In genomic region chr12:110200124-110200417, GRCh38 we compare ENCODE assay signal across 2 cellular contexts.
TF ChIP-seq lines count a peak whose summit lies in the region.

No MANE protein-coding gene starts in this region.

TF ChIP-seq in HepG2, 621 proteins besides CTCF, POLR2A, EP300 and RAD21 (continued from another document and continues in another):
- no peak for TF ChIP-seq HOMEZ (CRISPR knock-in tag; IDR thresholded peaks at IDR 0.05; ENCODE audit: low read depth)
- no peak for TF ChIP-seq FUBP1 (CRISPR knock-in tag; IDR thresholded peaks at IDR 0.05; ENCODE audit: borderline replicate concordance)
- TF ChIP-seq ZNF660 (CRISPR knock-in tag; IDR thresholded peaks at IDR 0.05; ENCODE audit: borderline replicate concordance, low read depth): no peak
- no peak for TF ChIP-seq MXI1 (IDR thresholded peaks at IDR 0.05; ENCODE audit: borderline replicate concordance, low read depth, low read length)
- peak; percentile 1; the same call in 1 of the 2 replicates for TF ChIP-seq HMGXB3 (CRISPR knock-in tag; IDR thresholded peaks at IDR 0.05; ENCODE audit: borderline replicate concordance)
- no peak for TF ChIP-seq HNF4A (CRISPR knock-in tag; IDR thresholded peaks at IDR 0.05)
- TF ChIP-seq ZNF589 (CRISPR knock-in tag; conservative IDR thresholded peaks at IDR 0.05): no peak
- TF ChIP-seq RERE (CRISPR knock-in tag; IDR thresholded peaks at IDR 0.05; ENCODE audit: low read depth): no peak
- TF ChIP-seq MIXL1 (CRISPR knock-in tag; IDR thresholded peaks at IDR 0.05): 0 out of 2 replicates have a peak, but pooled peaks have one; percentile 10
- no peak for TF ChIP-seq SNAPC2 (CRISPR knock-in tag; IDR thresholded peaks at IDR 0.05)

TF ChIP-seq in SK-N-SH treated with all-trans-retinoic acid at 6 μM for 48 hours, 23 proteins besides CTCF, POLR2A, EP300 and RAD21 (continued from another document):
- TF ChIP-seq POU6F1 (CRISPR knock-in tag; IDR thresholded peaks at IDR 0.05; ENCODE audit: borderline replicate concordance, low read depth) (no peak), GLIS3 (CRISPR knock-in tag; IDR thresholded peaks at IDR 0.05) (no peak), ISL1 (CRISPR knock-in tag; IDR thresholded peaks at IDR 0.05) (no peak), PPARA (CRISPR knock-in tag; IDR thresholded peaks at IDR 0.05; ENCODE audit: borderline replicate concordance) (no peak), ZNF565 (CRISPR knock-in tag; conservative IDR thresholded peaks at IDR 0.05; ENCODE audit: low read depth) (no peak), ZNF8 (CRISPR knock-in tag; IDR thresholded peaks at IDR 0.05) (no peak), CREB5 (CRISPR knock-in tag; IDR thresholded peaks at IDR 0.05; ENCODE audit: low read depth) (no peak), ZC3H10 (CRISPR knock-in tag; IDR thresholded peaks at IDR 0.05) (no peak), SNAI2 (CRISPR knock-in tag; IDR thresholded peaks at IDR 0.05) (no peak), TSHZ2 (CRISPR knock-in tag; IDR thresholded peaks at IDR 0.05) (no peak), BACH2 (CRISPR knock-in tag; IDR thresholded peaks at IDR 0.05; ENCODE audit: borderline replicate concordance) (no peak), ESRRG (CRISPR knock-in tag; IDR thresholded peaks at IDR 0.05) (no peak)
